Comparison of ENCODE assay signal across 1 cellular context in the genomic region with DNA sequence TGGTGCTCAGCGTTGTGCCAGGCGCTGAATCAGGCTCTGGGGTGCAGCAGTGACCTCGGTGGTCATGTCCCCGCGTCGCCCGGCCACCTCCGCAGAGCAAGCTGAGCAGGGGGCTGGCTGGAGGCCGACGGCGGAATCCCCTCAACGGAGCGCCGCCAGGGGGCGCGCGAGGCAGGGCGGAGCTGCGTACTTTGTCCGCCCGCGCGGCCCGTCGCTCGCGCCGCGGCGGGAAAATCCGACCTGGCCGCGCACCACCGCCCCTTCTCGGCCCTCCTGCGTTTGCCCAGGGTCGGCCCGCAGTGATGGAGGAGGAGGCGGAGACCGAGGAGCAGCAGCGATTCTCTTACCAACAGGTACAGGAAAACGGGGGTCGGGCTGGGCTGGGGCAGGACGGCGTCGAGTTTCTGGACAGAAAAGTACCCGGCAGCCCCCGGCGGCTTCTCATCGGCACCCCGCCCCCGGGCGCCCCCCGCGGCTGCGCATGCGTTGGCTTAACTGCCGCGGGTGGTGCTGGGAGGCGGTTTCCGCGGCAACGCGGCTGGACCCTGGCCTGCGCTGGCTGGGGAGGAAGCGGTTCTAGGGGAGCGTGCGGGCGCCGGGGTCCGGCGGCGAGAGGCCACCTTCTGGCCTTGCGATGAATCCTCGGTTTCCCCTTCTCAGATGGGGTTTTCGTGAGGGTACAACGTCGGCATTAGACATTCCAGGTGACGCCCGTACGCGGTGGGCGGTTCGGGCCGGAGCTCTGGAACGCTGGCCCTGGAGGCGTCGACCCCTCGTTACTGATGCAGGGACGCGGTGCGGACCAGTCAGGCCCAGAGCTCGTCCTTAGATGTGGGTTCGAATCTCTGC.
TF ChIP-seq lines count a peak whose summit lies in the region.

A gene (plus strand): TSS at position 218 of the 849 bp plus-strand sequence. CDS start 85 bp downstream, at position 303.

TF ChIP-seq in WTC11, 78 proteins besides CTCF, POLR2A, EP300 and RAD21 (continued from another document and continues in another):
- TF ChIP-seq, protein P1, sequence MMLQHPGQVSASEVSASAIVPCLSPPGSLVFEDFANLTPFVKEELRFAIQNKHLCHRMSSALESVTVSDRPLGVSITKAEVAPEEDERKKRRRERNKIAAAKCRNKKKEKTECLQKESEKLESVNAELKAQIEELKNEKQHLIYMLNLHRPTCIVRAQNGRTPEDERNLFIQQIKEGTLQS (CRISPR knock-in tag; conservative IDR thresholded peaks at IDR 0.05) = 0 out of 2 replicates have a peak, but pooled peaks have one; percentile 12
- TF ChIP-seq, protein P2, sequence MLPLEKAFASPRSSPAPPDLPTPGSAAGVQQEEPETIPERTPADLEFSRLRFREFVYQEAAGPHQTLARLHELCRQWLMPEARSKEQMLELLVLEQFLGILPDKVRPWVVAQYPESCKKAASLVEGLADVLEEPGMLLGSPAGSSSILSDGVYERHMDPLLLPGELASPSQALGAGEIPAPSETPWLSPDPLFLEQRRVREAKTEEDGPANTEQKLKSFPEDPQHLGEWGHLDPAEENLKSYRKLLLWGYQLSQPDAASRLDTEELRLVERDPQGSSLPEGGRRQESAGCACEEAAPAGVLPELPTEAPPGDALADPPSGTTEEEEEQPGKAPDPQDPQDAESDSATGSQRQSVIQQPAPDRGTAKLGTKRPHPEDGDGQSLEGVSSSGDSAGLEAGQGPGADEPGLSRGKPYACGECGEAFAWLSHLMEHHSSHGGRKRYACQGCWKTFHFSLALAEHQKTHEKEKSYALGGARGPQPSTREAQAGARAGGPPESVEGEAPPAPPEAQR (CRISPR knock-in tag; IDR thresholded peaks at IDR 0.05) = no peak
- TF ChIP-seq SP1 (CRISPR knock-in tag; conservative IDR thresholded peaks at IDR 0.05) (peak; percentile 86), ZNF396 (CRISPR knock-in tag; IDR thresholded peaks at IDR 0.05; ENCODE audit: borderline replicate concordance) (no peak), NFYB (CRISPR knock-in tag; conservative IDR thresholded peaks at IDR 0.05; ENCODE audit: low read depth) (no peak), ZNF423 (CRISPR knock-in tag; IDR thresholded peaks at IDR 0.05) (no peak), ZNF263 (CRISPR knock-in tag; IDR thresholded peaks at IDR 0.05; ENCODE audit: low read depth) (0 out of 2 replicates have a peak, but pooled peaks have one; percentile 17), NR2C2 (CRISPR knock-in tag; IDR thresholded peaks at IDR 0.05) (no peak), CBFB (CRISPR knock-in tag; IDR thresholded peaks at IDR 0.05; ENCODE audit: low read depth) (no peak), ZNF317 (CRISPR knock-in tag; IDR thresholded peaks at IDR 0.05; ENCODE audit: borderline replicate concordance, low read depth) (no peak), FOXJ3 (CRISPR knock-in tag; IDR thresholded peaks at IDR 0.05; ENCODE audit: borderline replicate concordance) (no peak), ZNF232 (CRISPR knock-in tag; IDR thresholded peaks at IDR 0.05) (no peak), IRF2 (CRISPR knock-in tag; IDR thresholded peaks at IDR 0.05; ENCODE audit: borderline replicate concordance, low read depth) (0 out of 2 replicates have a peak, but pooled peaks have one; percentile 15), OVOL2 (CRISPR knock-in tag; IDR thresholded peaks at IDR 0.05; ENCODE audit: borderline replicate concordance) (no peak), SMAD4 (CRISPR knock-in tag; IDR thresholded peaks at IDR 0.05) (0 out of 2 replicates have a peak, but pooled peaks have one; percentile 25), KAT7 (CRISPR knock-in tag; IDR thresholded peaks at IDR 0.05; ENCODE audit: borderline replicate concordance) (peak; percentile 39; the same call in 1 of the 2 replicates), RORB (CRISPR knock-in tag; IDR thresholded peaks at IDR 0.05) (no peak), TEAD1 (CRISPR knock-in tag; IDR thresholded peaks at IDR 0.05) (no peak; the same call in none of the 2 replicates), NR1H2 (CRISPR knock-in tag; IDR thresholded peaks at IDR 0.05) (no peak), NFATC4 (CRISPR knock-in tag; IDR thresholded peaks at IDR 0.05) (no peak)
- TF ChIP-seq, protein P3, sequence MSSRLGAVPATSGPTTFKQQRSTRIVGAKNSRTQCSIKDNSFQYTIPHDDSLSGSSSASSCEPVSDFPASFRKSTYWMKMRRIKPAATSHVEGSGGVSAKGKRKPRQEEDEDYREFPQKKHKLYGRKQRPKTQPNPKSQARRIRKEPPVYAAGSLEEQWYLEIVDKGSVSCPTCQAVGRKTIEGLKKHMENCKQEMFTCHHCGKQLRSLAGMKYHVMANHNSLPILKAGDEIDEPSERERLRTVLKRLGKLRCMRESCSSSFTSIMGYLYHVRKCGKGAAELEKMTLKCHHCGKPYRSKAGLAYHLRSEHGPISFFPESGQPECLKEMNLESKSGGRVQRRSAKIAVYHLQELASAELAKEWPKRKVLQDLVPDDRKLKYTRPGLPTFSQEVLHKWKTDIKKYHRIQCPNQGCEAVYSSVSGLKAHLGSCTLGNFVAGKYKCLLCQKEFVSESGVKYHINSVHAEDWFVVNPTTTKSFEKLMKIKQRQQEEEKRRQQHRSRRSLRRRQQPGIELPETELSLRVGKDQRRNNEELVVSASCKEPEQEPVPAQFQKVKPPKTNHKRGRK (CRISPR knock-in tag; IDR thresholded peaks at IDR 0.05; ENCODE audit: borderline replicate concordance) = no peak
- TF ChIP-seq, protein P4, sequence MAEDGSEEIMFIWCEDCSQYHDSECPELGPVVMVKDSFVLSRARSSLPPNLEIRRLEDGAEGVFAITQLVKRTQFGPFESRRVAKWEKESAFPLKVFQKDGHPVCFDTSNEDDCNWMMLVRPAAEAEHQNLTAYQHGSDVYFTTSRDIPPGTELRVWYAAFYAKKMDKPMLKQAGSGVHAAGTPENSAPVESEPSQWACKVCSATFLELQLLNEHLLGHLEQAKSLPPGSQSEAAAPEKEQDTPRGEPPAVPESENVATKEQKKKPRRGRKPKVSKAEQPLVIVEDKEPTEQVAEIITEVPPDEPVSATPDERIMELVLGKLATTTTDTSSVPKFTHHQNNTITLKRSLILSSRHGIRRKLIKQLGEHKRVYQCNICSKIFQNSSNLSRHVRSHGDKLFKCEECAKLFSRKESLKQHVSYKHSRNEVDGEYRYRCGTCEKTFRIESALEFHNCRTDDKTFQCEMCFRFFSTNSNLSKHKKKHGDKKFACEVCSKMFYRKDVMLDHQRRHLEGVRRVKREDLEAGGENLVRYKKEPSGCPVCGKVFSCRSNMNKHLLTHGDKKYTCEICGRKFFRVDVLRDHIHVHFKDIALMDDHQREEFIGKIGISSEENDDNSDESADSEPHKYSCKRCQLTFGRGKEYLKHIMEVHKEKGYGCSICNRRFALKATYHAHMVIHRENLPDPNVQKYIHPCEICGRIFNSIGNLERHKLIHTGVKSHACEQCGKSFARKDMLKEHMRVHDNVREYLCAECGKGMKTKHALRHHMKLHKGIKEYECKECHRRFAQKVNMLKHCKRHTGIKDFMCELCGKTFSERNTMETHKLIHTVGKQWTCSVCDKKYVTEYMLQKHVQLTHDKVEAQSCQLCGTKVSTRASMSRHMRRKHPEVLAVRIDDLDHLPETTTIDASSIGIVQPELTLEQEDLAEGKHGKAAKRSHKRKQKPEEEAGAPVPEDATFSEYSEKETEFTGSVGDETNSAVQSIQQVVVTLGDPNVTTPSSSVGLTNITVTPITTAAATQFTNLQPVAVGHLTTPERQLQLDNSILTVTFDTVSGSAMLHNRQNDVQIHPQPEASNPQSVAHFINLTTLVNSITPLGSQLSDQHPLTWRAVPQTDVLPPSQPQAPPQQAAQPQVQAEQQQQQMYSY (CRISPR knock-in tag; IDR thresholded peaks at IDR 0.05) = no peak
- TF ChIP-seq, protein P5, sequence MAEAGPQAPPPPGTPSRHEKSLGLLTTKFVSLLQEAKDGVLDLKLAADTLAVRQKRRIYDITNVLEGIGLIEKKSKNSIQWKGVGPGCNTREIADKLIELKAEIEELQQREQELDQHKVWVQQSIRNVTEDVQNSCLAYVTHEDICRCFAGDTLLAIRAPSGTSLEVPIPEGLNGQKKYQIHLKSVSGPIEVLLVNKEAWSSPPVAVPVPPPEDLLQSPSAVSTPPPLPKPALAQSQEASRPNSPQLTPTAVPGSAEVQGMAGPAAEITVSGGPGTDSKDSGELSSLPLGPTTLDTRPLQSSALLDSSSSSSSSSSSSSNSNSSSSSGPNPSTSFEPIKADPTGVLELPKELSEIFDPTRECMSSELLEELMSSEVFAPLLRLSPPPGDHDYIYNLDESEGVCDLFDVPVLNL (CRISPR knock-in tag; IDR thresholded peaks at IDR 0.05; ENCODE audit: borderline replicate concordance, low read depth) = peak; percentile 100
- TF ChIP-seq, protein P6, sequence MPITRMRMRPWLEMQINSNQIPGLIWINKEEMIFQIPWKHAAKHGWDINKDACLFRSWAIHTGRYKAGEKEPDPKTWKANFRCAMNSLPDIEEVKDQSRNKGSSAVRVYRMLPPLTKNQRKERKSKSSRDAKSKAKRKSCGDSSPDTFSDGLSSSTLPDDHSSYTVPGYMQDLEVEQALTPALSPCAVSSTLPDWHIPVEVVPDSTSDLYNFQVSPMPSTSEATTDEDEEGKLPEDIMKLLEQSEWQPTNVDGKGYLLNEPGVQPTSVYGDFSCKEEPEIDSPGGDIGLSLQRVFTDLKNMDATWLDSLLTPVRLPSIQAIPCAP (CRISPR knock-in tag; IDR thresholded peaks at IDR 0.05) = peak; percentile 36; the same call in 1 of the 2 replicates
- TF ChIP-seq, protein P7, sequence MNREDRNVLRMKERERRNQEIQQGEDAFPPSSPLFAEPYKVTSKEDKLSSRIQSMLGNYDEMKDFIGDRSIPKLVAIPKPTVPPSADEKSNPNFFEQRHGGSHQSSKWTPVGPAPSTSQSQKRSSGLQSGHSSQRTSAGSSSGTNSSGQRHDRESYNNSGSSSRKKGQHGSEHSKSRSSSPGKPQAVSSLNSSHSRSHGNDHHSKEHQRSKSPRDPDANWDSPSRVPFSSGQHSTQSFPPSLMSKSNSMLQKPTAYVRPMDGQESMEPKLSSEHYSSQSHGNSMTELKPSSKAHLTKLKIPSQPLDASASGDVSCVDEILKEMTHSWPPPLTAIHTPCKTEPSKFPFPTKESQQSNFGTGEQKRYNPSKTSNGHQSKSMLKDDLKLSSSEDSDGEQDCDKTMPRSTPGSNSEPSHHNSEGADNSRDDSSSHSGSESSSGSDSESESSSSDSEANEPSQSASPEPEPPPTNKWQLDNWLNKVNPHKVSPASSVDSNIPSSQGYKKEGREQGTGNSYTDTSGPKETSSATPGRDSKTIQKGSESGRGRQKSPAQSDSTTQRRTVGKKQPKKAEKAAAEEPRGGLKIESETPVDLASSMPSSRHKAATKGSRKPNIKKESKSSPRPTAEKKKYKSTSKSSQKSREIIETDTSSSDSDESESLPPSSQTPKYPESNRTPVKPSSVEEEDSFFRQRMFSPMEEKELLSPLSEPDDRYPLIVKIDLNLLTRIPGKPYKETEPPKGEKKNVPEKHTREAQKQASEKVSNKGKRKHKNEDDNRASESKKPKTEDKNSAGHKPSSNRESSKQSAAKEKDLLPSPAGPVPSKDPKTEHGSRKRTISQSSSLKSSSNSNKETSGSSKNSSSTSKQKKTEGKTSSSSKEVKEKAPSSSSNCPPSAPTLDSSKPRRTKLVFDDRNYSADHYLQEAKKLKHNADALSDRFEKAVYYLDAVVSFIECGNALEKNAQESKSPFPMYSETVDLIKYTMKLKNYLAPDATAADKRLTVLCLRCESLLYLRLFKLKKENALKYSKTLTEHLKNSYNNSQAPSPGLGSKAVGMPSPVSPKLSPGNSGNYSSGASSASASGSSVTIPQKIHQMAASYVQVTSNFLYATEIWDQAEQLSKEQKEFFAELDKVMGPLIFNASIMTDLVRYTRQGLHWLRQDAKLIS (CRISPR knock-in tag; IDR thresholded peaks at IDR 0.05; ENCODE audit: borderline replicate concordance) = no peak
- TF ChIP-seq, protein P8, sequence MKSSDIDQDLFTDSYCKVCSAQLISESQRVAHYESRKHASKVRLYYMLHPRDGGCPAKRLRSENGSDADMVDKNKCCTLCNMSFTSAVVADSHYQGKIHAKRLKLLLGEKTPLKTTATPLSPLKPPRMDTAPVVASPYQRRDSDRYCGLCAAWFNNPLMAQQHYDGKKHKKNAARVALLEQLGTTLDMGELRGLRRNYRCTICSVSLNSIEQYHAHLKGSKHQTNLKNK (CRISPR knock-in tag; IDR thresholded peaks at IDR 0.05) = no peak
- TF ChIP-seq, protein P9, sequence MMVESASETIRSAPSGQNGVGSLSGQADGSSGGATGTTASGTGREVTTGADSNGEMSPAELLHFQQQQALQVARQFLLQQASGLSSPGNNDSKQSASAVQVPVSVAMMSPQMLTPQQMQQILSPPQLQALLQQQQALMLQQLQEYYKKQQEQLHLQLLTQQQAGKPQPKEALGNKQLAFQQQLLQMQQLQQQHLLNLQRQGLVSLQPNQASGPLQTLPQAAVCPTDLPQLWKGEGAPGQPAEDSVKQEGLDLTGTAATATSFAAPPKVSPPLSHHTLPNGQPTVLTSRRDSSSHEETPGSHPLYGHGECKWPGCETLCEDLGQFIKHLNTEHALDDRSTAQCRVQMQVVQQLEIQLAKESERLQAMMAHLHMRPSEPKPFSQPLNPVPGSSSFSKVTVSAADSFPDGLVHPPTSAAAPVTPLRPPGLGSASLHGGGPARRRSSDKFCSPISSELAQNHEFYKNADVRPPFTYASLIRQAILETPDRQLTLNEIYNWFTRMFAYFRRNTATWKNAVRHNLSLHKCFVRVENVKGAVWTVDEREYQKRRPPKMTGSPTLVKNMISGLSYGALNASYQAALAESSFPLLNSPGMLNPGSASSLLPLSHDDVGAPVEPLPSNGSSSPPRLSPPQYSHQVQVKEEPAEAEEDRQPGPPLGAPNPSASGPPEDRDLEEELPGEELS (CRISPR knock-in tag; IDR thresholded peaks at IDR 0.05) = no peak; the same call in none of the 2 replicates
- TF ChIP-seq, protein P10, sequence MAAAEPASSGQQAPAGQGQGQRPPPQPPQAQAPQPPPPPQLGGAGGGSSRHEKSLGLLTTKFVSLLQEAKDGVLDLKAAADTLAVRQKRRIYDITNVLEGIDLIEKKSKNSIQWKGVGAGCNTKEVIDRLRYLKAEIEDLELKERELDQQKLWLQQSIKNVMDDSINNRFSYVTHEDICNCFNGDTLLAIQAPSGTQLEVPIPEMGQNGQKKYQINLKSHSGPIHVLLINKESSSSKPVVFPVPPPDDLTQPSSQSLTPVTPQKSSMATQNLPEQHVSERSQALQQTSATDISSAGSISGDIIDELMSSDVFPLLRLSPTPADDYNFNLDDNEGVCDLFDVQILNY (CRISPR knock-in tag; IDR thresholded peaks at IDR 0.05) = peak; percentile 100
- TF ChIP-seq, protein P11, sequence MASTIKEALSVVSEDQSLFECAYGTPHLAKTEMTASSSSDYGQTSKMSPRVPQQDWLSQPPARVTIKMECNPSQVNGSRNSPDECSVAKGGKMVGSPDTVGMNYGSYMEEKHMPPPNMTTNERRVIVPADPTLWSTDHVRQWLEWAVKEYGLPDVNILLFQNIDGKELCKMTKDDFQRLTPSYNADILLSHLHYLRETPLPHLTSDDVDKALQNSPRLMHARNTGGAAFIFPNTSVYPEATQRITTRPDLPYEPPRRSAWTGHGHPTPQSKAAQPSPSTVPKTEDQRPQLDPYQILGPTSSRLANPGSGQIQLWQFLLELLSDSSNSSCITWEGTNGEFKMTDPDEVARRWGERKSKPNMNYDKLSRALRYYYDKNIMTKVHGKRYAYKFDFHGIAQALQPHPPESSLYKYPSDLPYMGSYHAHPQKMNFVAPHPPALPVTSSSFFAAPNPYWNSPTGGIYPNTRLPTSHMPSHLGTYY (CRISPR knock-in tag; IDR thresholded peaks at IDR 0.05) = no peak
- TF ChIP-seq, protein P12, sequence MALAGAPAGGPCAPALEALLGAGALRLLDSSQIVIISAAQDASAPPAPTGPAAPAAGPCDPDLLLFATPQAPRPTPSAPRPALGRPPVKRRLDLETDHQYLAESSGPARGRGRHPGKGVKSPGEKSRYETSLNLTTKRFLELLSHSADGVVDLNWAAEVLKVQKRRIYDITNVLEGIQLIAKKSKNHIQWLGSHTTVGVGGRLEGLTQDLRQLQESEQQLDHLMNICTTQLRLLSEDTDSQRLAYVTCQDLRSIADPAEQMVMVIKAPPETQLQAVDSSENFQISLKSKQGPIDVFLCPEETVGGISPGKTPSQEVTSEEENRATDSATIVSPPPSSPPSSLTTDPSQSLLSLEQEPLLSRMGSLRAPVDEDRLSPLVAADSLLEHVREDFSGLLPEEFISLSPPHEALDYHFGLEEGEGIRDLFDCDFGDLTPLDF (CRISPR knock-in tag; IDR thresholded peaks at IDR 0.05) = no peak; the same call in 1 of the 2 replicates
